In genomic region chr16:28875134-28876015, GRCh38 we compare ENCODE assay signal across 17 cellular contexts. TPM values are rescaled to one million over a fixed set of nuclear protein-coding genes. Genes with fewer than 3 reads are reported as not detected.
DNase-seq lines count a peak whose midpoint lies in the region; ATAC-seq lines count a peak whose summit lies in the region.
"Had no signal": no experiment of that assay in that cellular context is flagged by ENCODE, and none has a peak within 500 bp of the region (broad histone marks: within the 10 kb centered on the region; RNA-seq: fewer than 3 reads in every experiment).

No MANE protein-coding gene starts in this region.

- intact Hi-C loops in right cardiac atrium (cut with DNase I), result loop anchor here in 2 of 4 donors (10.0 kb wide), 1 partner anchor 69 kb away; no protein-coding TSS in a partner anchor
- intact Hi-C loops in cardiac septum (cut with DNase I), result no loop called here

- H3K9me3 Mint-ChIP-seq in central memory CD8-positive, alpha-beta T cell, result no peaks in the 10 kb centered on the region
- H3K9me3 Mint-ChIP-seq in stimulated activated naive B cell treated with anti-CD40 and anti-IgM and Interleukin-4, amounts not matched to agents 10 μg/mL and 1 μg/mL and 100 μg/mL, for 72 hours, result no peaks in the 10 kb centered on the region
- H3K9me3 Mint-ChIP-seq: activated T-cell treated with anti-CD3 and anti-CD28 coated beads, Interleukin-2, amount 50 U/mL, for 4 hours had no signal

- no peak overlapping the region for H3K27ac ChIP-seq in right cardiac atrium (ENCODE audit: low read length)
- H3K27ac ChIP-seq: epithelial cell of prostate, KMS-11, Peyer's patch, thoracic aorta had no signal

- H3K4me1 Mint-ChIP-seq in central memory CD8-positive, alpha-beta T cell, result peaks cover 8% of the 10 kb centered on the region
- peaks cover 23 to 48% of the 10 kb centered on the region in 2 donors for H3K4me1 Mint-ChIP-seq in stimulated activated naive B cell treated with anti-CD40 and anti-IgM and Interleukin-4, amounts not matched to agents 10 μg/mL and 1 μg/mL and 100 μg/mL, for 72 hours

- H3K9me3 ChIP-seq in right cardiac atrium (ENCODE audit: control insufficient read depth, low read length), result no peaks in the 10 kb centered on the region
- H3K9me3 ChIP-seq: Peyer's patch, thoracic aorta had no signal

- peaks cover 13% of the 10 kb centered on the region for H3K36me3 Mint-ChIP-seq in central memory CD8-positive, alpha-beta T cell (ENCODE audit: insufficient read depth)
- H3K36me3 Mint-ChIP-seq in stimulated activated naive B cell treated with anti-CD40 and anti-IgM and Interleukin-4, amounts not matched to agents 10 μg/mL and 1 μg/mL and 100 μg/mL, for 72 hours, result peaks cover 24 to 39% of the 10 kb centered on the region in 2 donors

- H3K4me1 ChIP-seq in right cardiac atrium (ENCODE audit: control insufficient read depth, insufficient read depth, low read length), result peaks cover 3% of the 10 kb centered on the region

- DNase-seq in right cardiac atrium (peak in 2 of 3 donors; percentile 43 to 56), cardiac septum (ENCODE audit: low spot score) (no peak)
- DNase-seq in central memory CD8-positive, alpha-beta T cell (ENCODE audit: low spot score in 2 of 2), result no peak
- DNase-seq in stimulated activated naive B cell treated with anti-CD40 and anti-IgM and Interleukin-4, amounts not matched to agents 10 μg/mL and 1 μg/mL and 100 μg/mL, for 72 hours, result no peak
- no peak for DNase-seq in activated effector memory CD4-positive, alpha-beta T cell treated with Interleukin-2 at 50 U/mL for 16 hours
- DNase-seq: activated CD4-positive, alpha-beta T cell treated with anti-CD3 and anti-CD28 coated beads for 36 hours; activated T-cell treated with anti-CD3 and anti-CD28 coated beads, Interleukin-2, amount 50 U/mL, for 4 hours; Calu3; glutamatergic neuron; HCEC 1CT; islet precursor cell; Peyer's patch; T-helper 2 cell had no signal

- 51% methylated on average over 13 of the region's 13 CpGs for WGBS in right cardiac atrium

- ATAC-seq in right cardiac atrium, result no peak
- no peak for ATAC-seq in central memory CD8-positive, alpha-beta T cell (replicated peaks; ENCODE audit: extremely low read depth, poor library complexity, severe bottlenecking)
- ATAC-seq in stimulated activated naive B cell treated with anti-CD40 and anti-IgM and Interleukin-4, amounts not matched to agents 10 μg/mL and 1 μg/mL and 100 μg/mL, for 72 hours (replicated peaks), result no peak
- ATAC-seq in GM19463 (IDR thresholded peaks at IDR 0.05; ENCODE audit: unreplicated experiment), result no peak
- ATAC-seq: activated CD4-positive, alpha-beta T cell treated with anti-CD3 and anti-CD28 coated beads for 36 hours; activated T-cell treated with anti-CD3 and anti-CD28 coated beads, Interleukin-2, amount 50 U/mL, for 4 hours had no signal

- H3K27me3 Mint-ChIP-seq in central memory CD8-positive, alpha-beta T cell, result no peaks in the 10 kb centered on the region
- no peaks in the 10 kb centered on the region for H3K27me3 Mint-ChIP-seq in stimulated activated naive B cell treated with anti-CD40 and anti-IgM and Interleukin-4, amounts not matched to agents 10 μg/mL and 1 μg/mL and 100 μg/mL, for 72 hours
- H3K27me3 Mint-ChIP-seq: activated CD4-positive, alpha-beta T cell treated with anti-CD3 and anti-CD28 coated beads for 36 hours had no signal

- H3K27ac Mint-ChIP-seq in central memory CD8-positive, alpha-beta T cell (ENCODE audit: low read depth), result peak overlapping the region; percentile 71
- peak overlapping the region; percentile 76 for H3K27ac Mint-ChIP-seq in stimulated activated naive B cell treated with anti-CD40 and anti-IgM and Interleukin-4, amounts not matched to agents 10 μg/mL and 1 μg/mL and 100 μg/mL, for 72 hours
- H3K27ac Mint-ChIP-seq: activated CD4-positive, alpha-beta T cell treated with anti-CD3 and anti-CD28 coated beads for 36 hours had no signal

- no peaks in the 10 kb centered on the region for H3K27me3 ChIP-seq in right cardiac atrium (ENCODE audit: control insufficient read depth, insufficient read depth)
- H3K27me3 ChIP-seq: Peyer's patch had no signal

- no peak overlapping the region for H3K4me3 ChIP-seq in right cardiac atrium (ENCODE audit: low read length)
- H3K4me3 ChIP-seq: Peyer's patch, thoracic aorta had no signal

- H3K4me3 Mint-ChIP-seq in central memory CD8-positive, alpha-beta T cell, result no peak overlapping the region
- no peak overlapping the region for H3K4me3 Mint-ChIP-seq in stimulated activated naive B cell treated with anti-CD40 and anti-IgM and Interleukin-4, amounts not matched to agents 10 μg/mL and 1 μg/mL and 100 μg/mL, for 72 hours
- H3K4me3 Mint-ChIP-seq: activated CD4-positive, alpha-beta T cell treated with anti-CD3 and anti-CD28 coated beads for 36 hours; activated T-cell treated with anti-CD3 and anti-CD28 coated beads, Interleukin-2, amount 50 U/mL, for 4 hours had no signal

RNA-seq across cellular contexts. Expression of gene ATP2A1, which starts 2.9 kb away (rescaled TPM):
- total RNA-seq in right cardiac atrium, result under 1 TPM; 0.11 to 0.75 (median 0.58) TPM
- polyA plus RNA-seq in right cardiac atrium, result 0.11 TPM
- total RNA-seq in cardiac septum, result 0.54 TPM

RNA-seq across cellular contexts. Expression of gene SH2B1, which starts 11.7 kb away (rescaled TPM):
- total RNA-seq in right cardiac atrium (10 to 100 TPM; 38.6 to 50.2 (median 44.9) TPM), cardiac septum (46.3 TPM)
- 41.7 TPM for polyA plus RNA-seq in right cardiac atrium

RNA-seq across cellular contexts. Expression of gene TUFM, which starts 29.2 kb away (rescaled TPM):
- total RNA-seq in right cardiac atrium (100 to 1,000 TPM; 160 to 188 (median 173) TPM), cardiac septum (184 TPM)
- polyA plus RNA-seq in right cardiac atrium, result 227 TPM

RNA-seq across cellular contexts. Expression of gene RABEP2, which starts 49.7 kb away (rescaled TPM):
- 10 to 100 TPM; 13.4 to 24.3 (median 19.2) TPM for total RNA-seq in right cardiac atrium
- polyA plus RNA-seq in right cardiac atrium, result 27.4 TPM
- total RNA-seq in cardiac septum, result 14.3 TPM

RNA-seq across cellular contexts. Expression of gene ATXN2L, which starts 52.6 kb away (rescaled TPM):
- 10 to 100 TPM; 55.3 to 59.8 (median 58.8) TPM for total RNA-seq in right cardiac atrium
- polyA plus RNA-seq in right cardiac atrium, result 40.1 TPM
- 62.7 TPM for total RNA-seq in cardiac septum

Comparison
In these comparisons a context has a peak if more than half of its experiments do, and no peak if none do; other contexts are left out.
1. DNase-seq: peak in right cardiac atrium (2 of 3); none in cardiac septum (single experiment), central memory CD8-positive, alpha-beta T cell (0 of 2), stimulated activated naive B cell treated with anti-CD40 and anti-IgM and Interleukin-4, amounts not matched to agents 10 μg/mL and 1 μg/mL and 100 μg/mL, for 72 hours (single experiment) and activated effector memory CD4-positive, alpha-beta T cell treated with Interleukin-2 at 50 U/mL for 16 hours (single experiment).